Comparison of ENCODE assay signal across 14 cellular contexts in the genomic region with DNA sequence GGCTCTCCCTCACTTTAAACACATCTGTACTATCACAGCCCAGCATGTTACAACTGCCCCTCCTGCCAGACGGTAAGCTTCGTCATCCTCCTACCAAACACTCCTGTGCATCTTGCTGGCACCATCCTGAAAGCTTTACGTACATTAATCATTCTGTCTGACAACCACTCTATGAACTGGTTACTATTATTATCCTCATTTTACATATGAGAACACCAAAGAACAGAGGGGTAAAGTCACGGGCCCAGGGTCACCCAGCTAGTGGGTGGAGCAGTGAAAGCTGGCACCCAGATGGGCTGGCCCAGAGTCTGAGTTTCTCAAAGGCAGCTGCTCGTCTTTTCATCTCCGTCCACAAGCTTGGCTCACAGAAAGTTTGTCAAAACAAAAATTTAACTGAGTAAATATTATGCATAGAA. TPM values are rescaled to one million over a fixed set of nuclear protein-coding genes. Genes with fewer than 3 reads are reported as not detected.
DNase-seq lines count a peak whose midpoint lies in the region; ATAC-seq and TF ChIP-seq lines count a peak whose summit lies in the region.
"Had no signal": no experiment of that assay in that cellular context is flagged by ENCODE, and none has a peak within 500 bp of the region (broad histone marks: within the 10 kb centered on the region; RNA-seq: fewer than 3 reads in every experiment).

No MANE protein-coding gene starts in this region.

- peak overlapping the region; percentile 82 for H3K4me2 ChIP-seq in BLaER1

- DNase-seq in NCI-H1694 treated with DMSO at 0.1 percent for 48 hours (lab: John Stamatoyannopoulos, UW) (peak; percentile 40), chondrocyte (ENCODE audit: low spot score) (no peak), NCI-H1436 (lab: John Stamatoyannopoulos, UW) (no peak), osteocyte (ENCODE audit: extremely low spot score, unreplicated experiment) (no peak), spleen (no peak), GM10266 (ENCODE audit: extremely low spot score) (no peak)
- no peak for DNase-seq in natural killer cell treated with Interleukin-12 subunit alpha and Interleukin-12 subunit beta and Interleukin-15 and Interleukin-18, amount 100 ng/mL, for 72 hours (ENCODE audit: low spot score)
- DNase-seq: activated CD4-positive, alpha-beta T cell treated with anti-CD3 and anti-CD28 coated beads for 1 hour; activated naive CD4-positive, alpha-beta T cell; effector CD8-positive, alpha-beta T cell; NCI-H187 treated with DMSO at 0.1 percent for 48 hours had no signal

- H3K36me3 ChIP-seq in BLaER1 (peaks cover 26% of the 10 kb centered on the region), spleen (peaks cover 0 to 26% (median 8%) of the 10 kb centered on the region in 6 donors)

- H3K27me3 Mint-ChIP-seq in chondrocyte (ENCODE audit: low read depth) (no peaks in the 10 kb centered on the region), osteocyte (ENCODE audit: unreplicated experiment) (no peaks in the 10 kb centered on the region)
- H3K27me3 Mint-ChIP-seq in natural killer cell treated with Interleukin-12 subunit alpha and Interleukin-12 subunit beta and Interleukin-15 and Interleukin-18, amount 100 ng/mL, for 72 hours: no peaks in the 10 kb centered on the region

- 0 out of 2 replicates have a peak, but pooled peaks cover 6% of the 10 kb centered on the region for H4K20me1 ChIP-seq in BLaER1

- no peaks in the 10 kb centered on the region for H3K9me3 ChIP-seq in BLaER1
- H3K9me3 ChIP-seq in spleen: no peaks in the 10 kb centered on the region
- H3K9me3 ChIP-seq: Peyer's patch had no signal

- no peak for TF ChIP-seq POLR2A in spleen (IDR thresholded peaks at IDR 0.05)

- ATAC-seq in natural killer cell treated with Interleukin-12 subunit alpha and Interleukin-12 subunit beta and Interleukin-15 and Interleukin-18, amount 100 ng/mL, for 72 hours: no peak

- peak overlapping the region; percentile 28 for H3K27ac Mint-ChIP-seq in chondrocyte (ENCODE audit: unreplicated experiment)
- peak overlapping the region; percentile 80 to 86 for H3K27ac Mint-ChIP-seq in natural killer cell treated with Interleukin-12 subunit alpha and Interleukin-12 subunit beta and Interleukin-15 and Interleukin-18, amount 100 ng/mL, for 72 hours
- H3K27ac Mint-ChIP-seq in osteocyte (ENCODE audit: unreplicated experiment): no peak overlapping the region
- H3K27ac Mint-ChIP-seq: CD14-positive monocyte had no signal

- peaks cover 3% of the 10 kb centered on the region for H3K36me3 Mint-ChIP-seq in chondrocyte (ENCODE audit: low read depth)
- no peaks in the 10 kb centered on the region for H3K36me3 Mint-ChIP-seq in natural killer cell treated with Interleukin-12 subunit alpha and Interleukin-12 subunit beta and Interleukin-15 and Interleukin-18, amount 100 ng/mL, for 72 hours
- peaks cover 5% of the 10 kb centered on the region for H3K36me3 Mint-ChIP-seq in osteocyte (ENCODE audit: unreplicated experiment)

- TF ChIP-seq CTCF in chondrocyte (IDR thresholded peaks at IDR 0.05) (no peak), osteocyte (IDR thresholded peaks at IDR 0.05) (no peak), spleen (IDR thresholded peaks at IDR 0.05 in 8 of 11, conservative IDR thresholded peaks at IDR 0.05 in 3 of 11) (no peak), GM10266 (IDR thresholded peaks at IDR 0.05; ENCODE audit: control insufficient read depth, insufficient read depth, low read depth, missing control alignments) (no peak)

- H3K9me3 Mint-ChIP-seq in chondrocyte (ENCODE audit: low read depth): no peaks in the 10 kb centered on the region
- H3K9me3 Mint-ChIP-seq in natural killer cell treated with Interleukin-12 subunit alpha and Interleukin-12 subunit beta and Interleukin-15 and Interleukin-18, amount 100 ng/mL, for 72 hours: no peaks in the 10 kb centered on the region
- H3K9me3 Mint-ChIP-seq in osteocyte (ENCODE audit: unreplicated experiment): no peaks in the 10 kb centered on the region
- H3K9me3 Mint-ChIP-seq: CD14-positive monocyte had no signal

- WGBS in spleen, 5 donors: 73 to 82% (median 81%) methylated on average over 6 of the region's 6 CpGs

- H3K4me3 ChIP-seq in BLaER1 (no peak overlapping the region), spleen (no peak overlapping the region)
- H3K4me3 ChIP-seq: Peyer's patch had no signal

- intact Hi-C loops in spleen (cut with DNase I; ENCODE audit: low total_unique reads): no loop called here

- H3K9ac ChIP-seq in BLaER1: peak overlapping the region; percentile 31; the same call in 1 of the 2 replicates

- peaks cover 69% of the 10 kb centered on the region for H3K4me1 ChIP-seq in BLaER1
- peaks cover 16 to 48% (median 40%) of the 10 kb centered on the region in 6 donors for H3K4me1 ChIP-seq in spleen

- H3K27ac ChIP-seq in BLaER1 (peak overlapping the region; percentile 77; the same call in 1 of the 2 replicates), spleen (peak overlapping the region in 2 of 8 donors; percentile 19 to 47)
- H3K27ac ChIP-seq: Peyer's patch had no signal

- no peaks in the 10 kb centered on the region for H3K27me3 ChIP-seq in BLaER1
- no peaks in the 10 kb centered on the region for H3K27me3 ChIP-seq in spleen (replicated peaks in 1 of 7)
- H3K27me3 ChIP-seq: Peyer's patch had no signal

- no peak overlapping the region for H3K4me3 Mint-ChIP-seq in chondrocyte (ENCODE audit: unreplicated experiment)
- peak overlapping the region; percentile 63 for H3K4me3 Mint-ChIP-seq in natural killer cell treated with Interleukin-12 subunit alpha and Interleukin-12 subunit beta and Interleukin-15 and Interleukin-18, amount 100 ng/mL, for 72 hours
- H3K4me3 Mint-ChIP-seq in osteocyte (ENCODE audit: unreplicated experiment): no peak overlapping the region
- H3K4me3 Mint-ChIP-seq: CD14-positive monocyte had no signal

- H3K4me1 Mint-ChIP-seq in chondrocyte (ENCODE audit: low read depth) (peaks cover 25% of the 10 kb centered on the region), osteocyte (ENCODE audit: unreplicated experiment) (peaks cover 27% of the 10 kb centered on the region)
- peaks cover 39 to 45% of the 10 kb centered on the region in 2 donors for H3K4me1 Mint-ChIP-seq in natural killer cell treated with Interleukin-12 subunit alpha and Interleukin-12 subunit beta and Interleukin-15 and Interleukin-18, amount 100 ng/mL, for 72 hours (ENCODE audit: low read depth in 2 of 2)

RNA-seq across cellular contexts. Expression of a gene that starts 9.6 kb away (rescaled TPM):
- 16.3 to 30.2 TPM (median 21.0 TPM) in 3 replicates for total RNA-seq in chondrocyte
- total RNA-seq in natural killer cell treated with Interleukin-12 subunit alpha and Interleukin-12 subunit beta and Interleukin-15 and Interleukin-18, amount 100 ng/mL, for 72 hours: 10 to 100 TPM; 24.5 to 40.1 TPM
- 41.6 and 48.8 TPM in 2 replicates for total RNA-seq in osteocyte
- total RNA-seq in spleen: 10 to 100 TPM; 33.8 to 60.9 (median 56.4) TPM
- 10 to 100 TPM; 18.1 to 39.6 (median 27.0) TPM for polyA plus RNA-seq in spleen

RNA-seq across cellular contexts. Expression of a gene that starts 29.8 kb away (rescaled TPM):
- total RNA-seq in chondrocyte: 1.7 to 9.9 TPM (median 8.5 TPM) in 3 replicates
- total RNA-seq in natural killer cell treated with Interleukin-12 subunit alpha and Interleukin-12 subunit beta and Interleukin-15 and Interleukin-18, amount 100 ng/mL, for 72 hours: 10 to 100 TPM; 19.7 to 43.0 TPM
- 9.9 and 17.0 TPM in 2 replicates for total RNA-seq in osteocyte
- total RNA-seq in spleen: 10 to 100 TPM in 3 of 7 donors, 1 to 10 TPM in 4; 6.7 to 32.4 (median 9.0) TPM
- polyA plus RNA-seq in spleen: 10 to 100 TPM in 1 of 3 donors, 1 to 10 TPM in 2; 2.1 to 11.5 (median 3.7) TPM
